ENCODE assay signal across 14 cellular contexts in the genomic region with DNA sequence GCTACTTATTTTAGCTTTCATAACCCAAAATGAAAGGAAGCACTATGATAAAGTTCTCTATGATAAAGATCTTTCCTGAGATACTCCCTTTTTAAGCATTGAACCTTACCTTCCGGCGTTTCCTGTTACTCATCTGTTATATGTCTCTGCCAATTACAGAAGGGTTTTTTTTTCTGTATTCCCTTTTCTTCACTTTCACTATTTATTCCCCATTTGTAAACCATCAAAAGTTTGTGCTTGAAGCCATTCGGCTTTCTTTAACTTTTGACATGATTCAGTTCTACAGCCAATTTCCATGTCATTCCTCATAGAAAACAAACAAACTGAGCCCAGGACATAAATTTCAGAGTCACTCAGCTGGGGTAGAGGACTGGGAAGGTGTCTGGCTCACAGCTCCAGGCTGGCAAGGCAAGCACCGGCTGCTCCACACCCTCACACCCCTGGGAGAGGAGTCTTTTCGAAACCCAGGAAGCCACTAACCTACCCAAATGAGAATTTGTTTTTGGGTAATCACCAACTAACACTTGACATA.
DNase-seq lines count a peak whose midpoint lies in the region; ATAC-seq, FAIRE-seq and TF ChIP-seq lines count a peak whose summit lies in the region.
"Had no signal": no experiment of that assay in that cellular context is flagged by ENCODE, and none has a peak within 500 bp of the region (broad histone marks: within the 10 kb centered on the region; RNA-seq: fewer than 3 reads in every experiment).

No MANE protein-coding gene starts in this region.

- peak overlapping the region; percentile 24 to 53 (median 33) for H3K27ac ChIP-seq in sigmoid colon

- in situ Hi-C loops in SK-MEL-5 (cut with HindIII; ENCODE audit: low pct_unique_long_range_greater_than_20kb, low sequenced_read_pairs) = no loop called here

- peaks cover 19% of the 10 kb centered on the region for H3K9me3 Mint-ChIP-seq in activated T-helper 2 cell treated with anti-CD3 and anti-CD28 coated beads, Interferon-gamma antibody, Interleukin-2, Interleukin-4, amounts not matched to agents 10 μg/mL and 5 μg/mL and 100 μg/mL, durations not matched to agents 14 hours and 24 hours and 36 hours
- H3K9me3 Mint-ChIP-seq: CD4-positive, alpha-beta T cell had no signal

- no peak for DNase-seq in H54 (ENCODE audit: insufficient read length, low spot score)
- DNase-seq in SK-MEL-5 (ENCODE audit: low read depth, low spot score) = peak; percentile 93
- DNase-seq in fibroblast of the aortic adventitia (ENCODE audit: low read depth) = peak; percentile 53
- DNase-seq in sigmoid colon = no peak
- no peak for DNase-seq in activated T-helper 2 cell treated with anti-CD3 and anti-CD28 coated beads, Interferon-gamma antibody, Interleukin-2, Interleukin-4, amounts not matched to agents 10 μg/mL and 5 μg/mL and 100 μg/mL, durations not matched to agents 14 hours and 24 hours and 36 hours (ENCODE audit: low spot score)
- no peak for DNase-seq in activated gamma-delta T cell (lab: John Stamatoyannopoulos, UW)
- DNase-seq in DMS153 treated with DMSO at 0.1 percent for 48 hours (lab: John Stamatoyannopoulos, UW; ENCODE audit: unreplicated experiment) = no peak
- DNase-seq: activated CD8-positive, alpha-beta T cell treated with anti-CD3 and anti-CD28 coated beads, Interleukin-2, amount 10 ng/mL, durations not matched to agents 7 days and 5 days; activated naive CD4-positive, alpha-beta T cell treated with anti-CD3 and anti-CD28 coated beads, Interleukin-2, amount 50 U/mL, for 16 hours; CD4-positive, alpha-beta T cell; cerebellar nuclear complex; islet precursor cell; small intestine had no signal

- no peak for TF ChIP-seq CTCF in fibroblast of the aortic adventitia (IDR thresholded peaks at IDR 0.05; ENCODE audit: insufficient read depth, low read length)
- TF ChIP-seq CTCF in sigmoid colon (IDR thresholded peaks at IDR 0.05) = no peak

- H3K36me3 ChIP-seq in sigmoid colon = no peaks in the 10 kb centered on the region

- H3K27me3 ChIP-seq in sigmoid colon = no peaks in the 10 kb centered on the region

- TF ChIP-seq EP300 in sigmoid colon (IDR thresholded peaks at IDR 0.05) = no peak

- H3K4me3 Mint-ChIP-seq in activated T-helper 2 cell treated with anti-CD3 and anti-CD28 coated beads, Interferon-gamma antibody, Interleukin-2, Interleukin-4, amounts not matched to agents 10 μg/mL and 5 μg/mL and 100 μg/mL, durations not matched to agents 14 hours and 24 hours and 36 hours (ENCODE audit: low read depth) = no peak overlapping the region
- H3K4me3 Mint-ChIP-seq: activated CD8-positive, alpha-beta T cell treated with anti-CD3 and anti-CD28 coated beads, Interleukin-2, amount 10 ng/mL, durations not matched to agents 7 days and 5 days; CD4-positive, alpha-beta T cell had no signal

- FAIRE-seq in H54 (lab: Jason Lieb, UNC) = peak; percentile 72
- FAIRE-seq: small intestine had no signal

- no peak for ATAC-seq in GM19035 (IDR thresholded peaks at IDR 0.05; ENCODE audit: unreplicated experiment)
- ATAC-seq: activated CD8-positive, alpha-beta T cell treated with anti-CD3 and anti-CD28 coated beads, Interleukin-2, amount 10 ng/mL, durations not matched to agents 7 days and 5 days had no signal

- peaks cover 42% of the 10 kb centered on the region for H3K4me1 Mint-ChIP-seq in activated T-helper 2 cell treated with anti-CD3 and anti-CD28 coated beads, Interferon-gamma antibody, Interleukin-2, Interleukin-4, amounts not matched to agents 10 μg/mL and 5 μg/mL and 100 μg/mL, durations not matched to agents 14 hours and 24 hours and 36 hours (ENCODE audit: low read depth)

- H3K27me3 Mint-ChIP-seq in activated T-helper 2 cell treated with anti-CD3 and anti-CD28 coated beads, Interferon-gamma antibody, Interleukin-2, Interleukin-4, amounts not matched to agents 10 μg/mL and 5 μg/mL and 100 μg/mL, durations not matched to agents 14 hours and 24 hours and 36 hours (ENCODE audit: low read depth) = peaks cover 28% of the 10 kb centered on the region
- H3K27me3 Mint-ChIP-seq: CD4-positive, alpha-beta T cell had no signal

- no peak for TF ChIP-seq POLR2A in H54 (IDR thresholded peaks at IDR 0.05; ENCODE audit: low read depth, low read length)
- no peak for TF ChIP-seq POLR2A in sigmoid colon (IDR thresholded peaks at IDR 0.05)

- H3K27ac Mint-ChIP-seq in activated T-helper 2 cell treated with anti-CD3 and anti-CD28 coated beads, Interferon-gamma antibody, Interleukin-2, Interleukin-4, amounts not matched to agents 10 μg/mL and 5 μg/mL and 100 μg/mL, durations not matched to agents 14 hours and 24 hours and 36 hours = no peak overlapping the region
- H3K27ac Mint-ChIP-seq: activated CD8-positive, alpha-beta T cell treated with anti-CD3 and anti-CD28 coated beads, Interleukin-2, amount 10 ng/mL, durations not matched to agents 7 days and 5 days; CD4-positive, alpha-beta T cell had no signal

- H3K4me1 ChIP-seq in sigmoid colon = peaks cover 0 to 41% (median 29%) of the 10 kb centered on the region in 4 donors

- H3K36me3 Mint-ChIP-seq in activated T-helper 2 cell treated with anti-CD3 and anti-CD28 coated beads, Interferon-gamma antibody, Interleukin-2, Interleukin-4, amounts not matched to agents 10 μg/mL and 5 μg/mL and 100 μg/mL, durations not matched to agents 14 hours and 24 hours and 36 hours (ENCODE audit: low read depth) = peaks cover 13% of the 10 kb centered on the region

- H3K4me3 ChIP-seq in fibroblast of the aortic adventitia (ENCODE audit: low read depth, low read length) = no peak overlapping the region
- no peak overlapping the region for H3K4me3 ChIP-seq in sigmoid colon

- intact Hi-C loops in sigmoid colon (cut with DNase I) = loop anchor here (10.0 kb wide), 1 partner anchor 428 kb away; the partner anchor contains the start of gene TRIB2
- intact Hi-C loops in activated T-helper 2 cell treated with anti-CD3 and anti-CD28 coated beads, Interferon-gamma antibody, Interleukin-2, Interleukin-4, amounts not matched to agents 10 μg/mL and 5 μg/mL and 100 μg/mL, durations not matched to agents 14 hours and 24 hours and 36 hours (cut with micrococcal nuclease) = no loop called here

- WGBS in sigmoid colon, 2 donors = 62 to 69% methylated on average over 5 of the region's 5 CpGs

- H3K9me3 ChIP-seq in sigmoid colon = no peaks in the 10 kb centered on the region

Comparison
In these comparisons a context has a peak if more than half of its experiments do, and no peak if none do; other contexts are left out.
1. DNase-seq: peak in SK-MEL-5 (single experiment) and fibroblast of the aortic adventitia (single experiment); none in H54 (single experiment), sigmoid colon (single experiment), activated T-helper 2 cell treated with anti-CD3 and anti-CD28 coated beads, Interferon-gamma antibody, Interleukin-2, Interleukin-4, amounts not matched to agents 10 μg/mL and 5 μg/mL and 100 μg/mL, durations not matched to agents 14 hours and 24 hours and 36 hours (single experiment), activated gamma-delta T cell (single experiment) and DMS153 treated with DMSO at 0.1 percent for 48 hours (single experiment).